In genomic region chr6:152170702-152171667, GRCh38 we compare ENCODE assay signal across 9 cellular contexts.
DNase-seq lines count a peak whose midpoint lies in the region; TF ChIP-seq lines count a peak whose summit lies in the region.
"Had no signal": no experiment of that assay in that cellular context is flagged by ENCODE, and none has a peak within 500 bp of the region (broad histone marks: within the 10 kb centered on the region; RNA-seq: fewer than 3 reads in every experiment).

No MANE protein-coding gene starts in this region.

- in situ Hi-C loops in GM13977 (cut with MboI; ENCODE audit: low pct_unique_long_range_greater_than_20kb, low sequenced_read_pairs, unreplicated experiment), result no loop called here

- DNase-seq in GM13977 (ENCODE audit: low spot score), result peak; percentile 60
- peak; percentile 84 for DNase-seq in T-helper 2 cell treated with Interferon-gamma antibody and Interleukin-4, amounts not matched to agents 5 μg/mL and 100 μg/mL, for 36 hours (ENCODE audit: low spot score)
- peak; percentile 84 for DNase-seq in choroid plexus epithelial cell (ENCODE audit: low read depth)
- peak; percentile 40 to 61 for DNase-seq in stimulated activated CD4-positive, alpha-beta T cell treated with anti-CD3 and anti-CD28 coated beads, Interleukin-4, amount 100 ng/mL, for 4 hours
- DNase-seq in NCI-H524 (lab: John Stamatoyannopoulos, UW), result no peak
- DNase-seq in SHP77 (lab: John Stamatoyannopoulos, UW), result no peak
- no peak for DNase-seq in dorsolateral prefrontal cortex

- H3K36me3 Mint-ChIP-seq in T-helper 2 cell treated with Interferon-gamma antibody and Interleukin-4, amounts not matched to agents 5 μg/mL and 100 μg/mL, for 36 hours (ENCODE audit: low read depth), result peaks cover 65% of the 10 kb centered on the region

- CTCF ChIA-PET in HEK293 (lab: Yijun Ruan, JAX), result interaction anchor here (0.6 kb wide), 1 partner anchor 148 kb away, joined by 3 read pairs; no protein-coding TSS in a partner anchor

- H3K27ac ChIP-seq in HEK293 (ENCODE audit: extremely low read depth, low read depth, low read length) (no peak overlapping the region), dorsolateral prefrontal cortex (peak overlapping the region in 17 of 59 donors; percentile 3 to 51 (median 25))
- H3K27ac ChIP-seq: epithelial cell of prostate had no signal

- peaks cover 31% of the 10 kb centered on the region for H3K4me1 Mint-ChIP-seq in T-helper 2 cell treated with Interferon-gamma antibody and Interleukin-4, amounts not matched to agents 5 μg/mL and 100 μg/mL, for 36 hours (ENCODE audit: low read depth)

- H3K9me3 Mint-ChIP-seq in T-helper 2 cell treated with Interferon-gamma antibody and Interleukin-4, amounts not matched to agents 5 μg/mL and 100 μg/mL, for 36 hours, result peaks cover 9% of the 10 kb centered on the region

- H3K27me3 ChIP-seq in dorsolateral prefrontal cortex, result no peaks in the 10 kb centered on the region

- H3K27me3 Mint-ChIP-seq in T-helper 2 cell treated with Interferon-gamma antibody and Interleukin-4, amounts not matched to agents 5 μg/mL and 100 μg/mL, for 36 hours (ENCODE audit: low read depth), result no peaks in the 10 kb centered on the region

- H3K4me3 Mint-ChIP-seq in T-helper 2 cell treated with Interferon-gamma antibody and Interleukin-4, amounts not matched to agents 5 μg/mL and 100 μg/mL, for 36 hours, result peak overlapping the region; percentile 76

- POLR2A ChIA-PET in HEK293 (lab: Yijun Ruan, JAX), result no interaction called here

- no peaks in the 10 kb centered on the region for H3K4me1 ChIP-seq in HEK293 (ENCODE audit: control insufficient read depth, insufficient read depth, low read length)

- no peak overlapping the region for H3K4me3 ChIP-seq in HEK293 (ENCODE audit: low read depth, low read length)
- no peak overlapping the region for H3K4me3 ChIP-seq in choroid plexus epithelial cell (ENCODE audit: low read depth, low read length)
- H3K4me3 ChIP-seq in dorsolateral prefrontal cortex, result no peak overlapping the region

- no peaks in the 10 kb centered on the region for H3K9me3 ChIP-seq in HEK293 (ENCODE audit: control insufficient read depth, insufficient read depth, low read depth, low read length)

- TF ChIP-seq CTCF in GM13977 (IDR thresholded peaks at IDR 0.05; ENCODE audit: extremely low read depth, insufficient read depth, missing control alignments) (no peak), HEK293 (tag by site-specific recombination; IDR thresholded peaks at IDR 0.05) (no peak), choroid plexus epithelial cell (conservative IDR thresholded peaks at IDR 0.05; ENCODE audit: low read depth, low read length) (no peak), dorsolateral prefrontal cortex (IDR thresholded peaks at IDR 0.05 in 54 of 56, conservative IDR thresholded peaks at IDR 0.05 in 2 of 56; ENCODE audit: low read depth in 1 of 56, partially characterized antibody in 56 of 56) (no peak)

- intact Hi-C loops in dorsolateral prefrontal cortex (cut with DNase I), result no loop called here

- peaks cover 0 to 12% of the 10 kb centered on the region in 2 experiments; a peak in 1 of 3 replicates for H3K36me3 ChIP-seq in HEK293 (ENCODE audit: control insufficient read depth in 2 of 2, insufficient read depth in 1 of 2, low read length in 2 of 2)

- peak overlapping the region; percentile 95 for H3K27ac Mint-ChIP-seq in T-helper 2 cell treated with Interferon-gamma antibody and Interleukin-4, amounts not matched to agents 5 μg/mL and 100 μg/mL, for 36 hours

TF ChIP-seq in HEK293, 187 proteins besides CTCF, POLR2A, EP300 and RAD21:
- TF ChIP-seq ZNF707 (tag by site-specific recombination; IDR thresholded peaks at IDR 0.05), result no peak
- no peak for TF ChIP-seq ZNF521 (tag by site-specific recombination; IDR thresholded peaks at IDR 0.05)
- no peak for TF ChIP-seq GFI1B (tag by site-specific recombination; IDR thresholded peaks at IDR 0.05)
- TF ChIP-seq ZNF530 (tag by site-specific recombination; IDR thresholded peaks at IDR 0.05; ENCODE audit: low read depth), result no peak
- no peak for TF ChIP-seq BCL11A (tag by site-specific recombination; IDR thresholded peaks at IDR 0.05; ENCODE audit: low read depth)
- no peak for TF ChIP-seq KLF9 (tag by site-specific recombination; IDR thresholded peaks at IDR 0.05; ENCODE audit: low read depth)
- no peak for TF ChIP-seq ZNF48 (tag by site-specific recombination; IDR thresholded peaks at IDR 0.05)
- peak; percentile 28; the same call in 1 of the 2 replicates for TF ChIP-seq TRIM28 (IDR thresholded peaks at IDR 0.05; ENCODE audit: borderline replicate concordance, low read length)
- TF ChIP-seq SETDB1 (IDR thresholded peaks at IDR 0.05; ENCODE audit: insufficient read length, low read length), result peak; percentile 59
- TF ChIP-seq ZNF549 (tag by site-specific recombination; IDR thresholded peaks at IDR 0.05), result no peak

Comparison
In these comparisons a context has a peak if more than half of its experiments do, and no peak if none do; other contexts are left out.
1. DNase-seq: peak in GM13977 (single experiment), T-helper 2 cell treated with Interferon-gamma antibody and Interleukin-4, amounts not matched to agents 5 μg/mL and 100 μg/mL, for 36 hours (single experiment), choroid plexus epithelial cell (single experiment) and stimulated activated CD4-positive, alpha-beta T cell treated with anti-CD3 and anti-CD28 coated beads, Interleukin-4, amount 100 ng/mL, for 4 hours (2 of 2); none in NCI-H524 (0 of 2), SHP77 (0 of 2) and dorsolateral prefrontal cortex (0 of 10).